Comparison of ENCODE assay signal across 8 cellular contexts in the genomic region with DNA sequence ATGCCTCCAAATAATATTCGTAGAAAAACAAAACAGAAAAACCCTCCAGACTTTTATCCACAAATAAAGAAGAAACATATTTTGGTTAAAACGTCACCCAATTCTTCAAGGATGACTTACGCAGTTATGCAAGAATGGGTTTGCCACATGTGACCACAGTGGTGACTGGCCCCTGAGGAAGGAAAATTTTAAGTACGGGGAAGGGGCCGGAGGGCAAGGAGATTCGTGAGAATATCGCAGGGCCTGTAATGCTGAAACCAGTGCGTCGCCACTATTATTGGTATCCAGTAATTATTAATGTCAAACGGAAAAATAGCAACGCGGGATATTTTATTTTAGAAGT. TPM values are rescaled to one million over a fixed set of nuclear protein-coding genes. Genes with fewer than 3 reads are reported as not detected.
DNase-seq lines count a peak whose midpoint lies in the region; ATAC-seq and TF ChIP-seq lines count a peak whose summit lies in the region.

No MANE protein-coding gene starts in this region.

- TF ChIP-seq CTCF in A673 (conservative IDR thresholded peaks at IDR 0.05; ENCODE audit: low read depth, low read length), result no peak
- TF ChIP-seq CTCF in cardiac muscle cell (IDR thresholded peaks at IDR 0.05; ENCODE audit: low read depth, low read length), result no peak

- H3K4me1 ChIP-seq in A673 (ENCODE audit: insufficient read depth, low read length, poor library complexity, severe bottlenecking) (peaks cover 9% of the 10 kb centered on the region), cardiac muscle cell (ENCODE audit: low read depth) (peaks cover 26% of the 10 kb centered on the region), rectal smooth muscle tissue (ENCODE audit: control insufficient read depth, insufficient read depth, low read length) (peaks cover 14% of the 10 kb centered on the region)

- DNase-seq in A673 (ENCODE audit: low spot score) (no peak), HuH-7.5 (ENCODE audit: low spot score) (peak; percentile 44), cardiac muscle cell (ENCODE audit: low read depth in 1 of 2, low spot score in 1 of 2) (peak in 1 of 2 donors; percentile 83), NCI-H1436 treated with DMSO at 0.1 percent for 48 hours (lab: John Stamatoyannopoulos, UW) (no peak)
- peak; percentile 5 for DNase-seq in activated T-helper 9 cell treated with anti-CD3 and anti-CD28 coated beads, Interleukin-2, amount 50 U/mL, for 16 hours (ENCODE audit: low read depth)

- ATAC-seq in GM18870 (IDR thresholded peaks at IDR 0.05; ENCODE audit: unreplicated experiment), result peak; percentile 28
- no peak for ATAC-seq in esophagus mucosa

- POLR2A ChIA-PET in A673 (lab: Charles Lee; ENCODE audit: low non-redundant PET), result interaction anchor here (0.6 kb wide), 1 partner anchor 908 kb away, joined by 6 read pairs; no protein-coding TSS in a partner anchor

- H3K36me3 ChIP-seq in A673 (ENCODE audit: insufficient read depth, low read length, poor library complexity, severe bottlenecking) (peaks cover 13% of the 10 kb centered on the region), cardiac muscle cell (peaks cover 5% of the 10 kb centered on the region), rectal smooth muscle tissue (ENCODE audit: control insufficient read depth, insufficient read depth, low read length) (peaks cover 10% of the 10 kb centered on the region)

- H3K9me3 ChIP-seq in A673 (ENCODE audit: low read depth, low read length, poor library complexity, severe bottlenecking) (no peaks in the 10 kb centered on the region), cardiac muscle cell (ENCODE audit: low read depth) (no peaks in the 10 kb centered on the region)

- H3K4me3 ChIP-seq in A673 (ENCODE audit: low read depth, low read length, poor library complexity, severe bottlenecking) (peak overlapping the region; percentile 84), cardiac muscle cell (peak overlapping the region; percentile 89), rectal smooth muscle tissue (ENCODE audit: low read length) (peak overlapping the region; percentile 93)

- CTCF ChIA-PET in A673 (lab: Charles Lee), result interaction anchor here (0.7 kb wide), 1 partner anchor 876 kb away, joined by 4 read pairs; no protein-coding TSS in a partner anchor

- H3K27me3 ChIP-seq in A673 (replicated peaks; ENCODE audit: insufficient read depth, low read depth, low read length, poor library complexity) (no peaks in the 10 kb centered on the region), cardiac muscle cell (no peaks in the 10 kb centered on the region), rectal smooth muscle tissue (ENCODE audit: control insufficient read depth, insufficient read depth, low read length) (no peaks in the 10 kb centered on the region)

- intact Hi-C loops in A673 (cut with micrococcal nuclease; ENCODE audit: unreplicated experiment), result no loop called here

- no peak overlapping the region for H3K9ac ChIP-seq in rectal smooth muscle tissue (ENCODE audit: low read length)

- H3K27ac ChIP-seq in A673 (ENCODE audit: low read depth, low read length, poor library complexity, severe bottlenecking) (peak overlapping the region; percentile 84), cardiac muscle cell (no peak overlapping the region), rectal smooth muscle tissue (ENCODE audit: low read depth, low read length) (peak overlapping the region; percentile 93)

- no TSS peak for BruUV-seq in A673 (replicated peaks; lab: Mats Ljungman, UMichigan)

RNA-seq across cellular contexts. Expression of a gene that starts 0.6 kb away (rescaled TPM):
- 172 and 181 TPM in 2 replicates for total RNA-seq in A673 (2021)
- total RNA-seq in cardiac muscle cell, result 160 and 172 TPM in 2 replicates
- polyA plus RNA-seq in cardiac muscle cell, result 183 and 198 TPM in 2 replicates
- total RNA-seq in esophagus mucosa, result 123 TPM

RNA-seq across cellular contexts. Expression of a gene that starts 36.5 kb away (rescaled TPM):
- 23.8 and 26.6 TPM in 2 replicates for total RNA-seq in A673 (2021)
- 30.9 and 40.2 TPM in 2 replicates for total RNA-seq in cardiac muscle cell
- polyA plus RNA-seq in cardiac muscle cell, result 28.3 and 42.7 TPM in 2 replicates
- total RNA-seq in esophagus mucosa, result 20.6 TPM

RNA-seq across cellular contexts. Expression of a gene that starts 56.4 kb away (rescaled TPM):
- 10.6 and 11.8 TPM in 2 replicates for total RNA-seq in A673 (2021)
- 12.7 and 27.3 TPM in 2 replicates for total RNA-seq in cardiac muscle cell
- 16.6 and 22.5 TPM in 2 replicates for polyA plus RNA-seq in cardiac muscle cell
- 9.2 TPM for total RNA-seq in esophagus mucosa

Comparison
In these comparisons a context has a peak if more than half of its experiments do, and no peak if none do; other contexts are left out.
1. DNase-seq: peak in HuH-7.5 (single experiment) and activated T-helper 9 cell treated with anti-CD3 and anti-CD28 coated beads, Interleukin-2, amount 50 U/mL, for 16 hours (single experiment); none in A673 (single experiment) and NCI-H1436 treated with DMSO at 0.1 percent for 48 hours (single experiment).
2. Peak in every context shown above with its lines, with median percentiles within 50 percentile points of each other: H3K4me3 ChIP-seq.